In the genomic region with DNA sequence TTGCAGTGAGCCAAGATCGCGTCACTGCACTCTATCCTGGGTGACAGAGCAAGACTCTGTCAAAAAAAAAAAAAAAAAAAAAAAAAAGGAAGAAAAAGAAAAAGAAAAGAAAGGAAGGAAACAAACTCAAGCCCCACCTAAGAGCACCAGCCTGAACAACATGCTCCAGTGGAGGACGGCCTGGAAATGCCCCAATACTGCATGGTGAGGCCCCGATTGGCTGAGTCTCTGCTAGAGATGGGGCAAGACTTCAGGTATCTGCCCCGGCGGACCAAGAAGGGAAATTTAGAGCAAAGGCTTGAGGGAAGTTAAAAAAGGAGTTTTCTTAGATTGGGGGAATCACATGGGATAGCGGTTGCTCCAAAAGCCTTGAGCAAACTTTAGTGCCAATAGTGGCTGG, we compare ENCODE assay signal across 26 cellular contexts.
"Had no signal": no experiment of that assay in that cellular context is flagged by ENCODE, and none has a peak within 500 bp of the region (broad histone marks: within the 10 kb centered on the region; RNA-seq: fewer than 3 reads in every experiment).

No MANE protein-coding gene starts in this region.

- H3K9me3 Mint-ChIP-seq: endodermal cell; mesothelial cell of epicardium; naive thymus-derived CD4-positive, alpha-beta T cell; nephron; neural progenitor cell; stimulated activated effector memory CD8-positive, alpha-beta T cell treated with anti-CD3 and anti-CD28 coated beads, Interleukin-12 subunit alpha, Interleukin-12 subunit beta, amount 100 ng/mL, for 72 hours; stimulated activated naive CD8-positive, alpha-beta T cell treated with anti-CD3 and anti-CD28 coated beads, Interleukin-15, Interleukin-2, amounts not matched to agents 100 ng/mL and 50 ng/mL, for 24 hours had no signal

- H3K27me3 Mint-ChIP-seq: progenitor cell of endocrine pancreas; stimulated activated naive CD8-positive, alpha-beta T cell treated with anti-CD3 and anti-CD28 coated beads, Interleukin-15, Interleukin-2, amounts not matched to agents 100 ng/mL and 50 ng/mL, for 24 hours had no signal

- H3K9me3 ChIP-seq: gastrocnemius medialis, lower lobe of right lung, mucosa of descending colon, suprapubic skin, transverse colon, upper lobe of right lung, vagina had no signal

- H3K27me3 ChIP-seq: dorsolateral prefrontal cortex, gastrocnemius medialis, neural progenitor cell, suprapubic skin, transverse colon, upper lobe of right lung, vagina had no signal

- H3K4me1 Mint-ChIP-seq: nephron, neural progenitor cell had no signal

- H3K27ac ChIP-seq: dorsolateral prefrontal cortex, epithelial cell of prostate, gastrocnemius medialis, lower lobe of right lung, neural progenitor cell, parathyroid adenoma, suprapubic skin, transverse colon, upper lobe of right lung, vagina had no signal

- H3K9ac ChIP-seq: neural progenitor cell, parathyroid adenoma had no signal

- H3K27ac Mint-ChIP-seq: endodermal cell; mesothelial cell of epicardium; naive thymus-derived CD4-positive, alpha-beta T cell; nephron; neural progenitor cell; progenitor cell of endocrine pancreas; stimulated activated effector memory CD8-positive, alpha-beta T cell treated with anti-CD3 and anti-CD28 coated beads, Interleukin-12 subunit alpha, Interleukin-12 subunit beta, amount 100 ng/mL, for 72 hours; stimulated activated naive CD8-positive, alpha-beta T cell treated with anti-CD3 and anti-CD28 coated beads, Interleukin-15, Interleukin-2, amounts not matched to agents 100 ng/mL and 50 ng/mL, for 24 hours had no signal

- H2AFZ ChIP-seq: neural progenitor cell, parathyroid adenoma had no signal

- H3K79me2 ChIP-seq: parathyroid adenoma had no signal

- H3K4me3 ChIP-seq: dorsolateral prefrontal cortex, gastrocnemius medialis, lower lobe of right lung, mucosa of descending colon, neural progenitor cell, suprapubic skin, transverse colon, upper lobe of right lung, vagina had no signal

- H3K4me1 ChIP-seq: gastrocnemius medialis, lower lobe of right lung, parathyroid adenoma, transverse colon, upper lobe of right lung, vagina had no signal

- H3K36me3 ChIP-seq: gastrocnemius medialis, lower lobe of right lung, neural progenitor cell, suprapubic skin, transverse colon, upper lobe of right lung, vagina had no signal

- DNase-seq: cortex of kidney; dorsolateral prefrontal cortex; effector CD8-positive, alpha-beta T cell; endodermal cell; foreskin fibroblast; gastrocnemius medialis; left ventricle myocardium superior; lower lobe of right lung; mucosa of descending colon; naive thymus-derived CD4-positive, alpha-beta T cell; stimulated activated CD4-positive, alpha-beta T cell treated with anti-CD3 and anti-CD28 coated beads, Interleukin-2, amount 100 ng/mL, for 24 hours; stimulated activated CD4-positive, alpha-beta T cell treated with anti-CD3 and anti-CD28 coated beads, Interleukin-4, amount 100 ng/mL, for 24 hours; transverse colon; upper lobe of right lung had no signal

- ATAC-seq: esophagus mucosa; gastrocnemius medialis; left ventricle myocardium superior; lower lobe of right lung; mucosa of descending colon; naive thymus-derived CD4-positive, alpha-beta T cell; sciatic nerve; stimulated activated effector memory CD8-positive, alpha-beta T cell treated with anti-CD3 and anti-CD28 coated beads, Interleukin-12 subunit alpha, Interleukin-12 subunit beta, amount 100 ng/mL, for 72 hours; upper lobe of right lung had no signal

- H3K36me3 Mint-ChIP-seq: mesothelial cell of epicardium, neural progenitor cell had no signal

- H3K4me3 Mint-ChIP-seq: endodermal cell; mesothelial cell of epicardium; naive thymus-derived CD4-positive, alpha-beta T cell; nephron; neural progenitor cell; stimulated activated effector memory CD8-positive, alpha-beta T cell treated with anti-CD3 and anti-CD28 coated beads, Interleukin-12 subunit alpha, Interleukin-12 subunit beta, amount 100 ng/mL, for 72 hours; stimulated activated naive CD8-positive, alpha-beta T cell treated with anti-CD3 and anti-CD28 coated beads, Interleukin-15, Interleukin-2, amounts not matched to agents 100 ng/mL and 50 ng/mL, for 24 hours had no signal
